17 cellular contexts compared by ENCODE assay signal in genomic region chr6:18317850-18318249, GRCh38.
"Had no signal": no experiment of that assay in that cellular context is flagged by ENCODE, and none has a peak within 500 bp of the region (broad histone marks: within the 10 kb centered on the region; RNA-seq: fewer than 3 reads in every experiment).

No MANE protein-coding gene starts in this region.

- H3K27me3 ChIP-seq: cardiac muscle cell, esophagus squamous epithelium, upper lobe of right lung had no signal

- H3K4me3 Mint-ChIP-seq: activated T-helper 1 cell treated with anti-CD3 and anti-CD28 coated beads, Interleukin-12 subunit alpha, Interleukin-12 subunit beta, Interleukin-2, Interleukin-4 antibody, amounts not matched to agents 30 ng/mL and 10 ng/mL and 1 ng/mL, durations not matched to agents 14 hours and 24 hours and 36 hours; dendritic cell treated with granulocyte-macrophage colony-stimulating factor and Interleukin-4, amounts not matched to agents 40 ng/mL and 50 ng/mL, for 4 days; nephron; T-helper 1 cell treated with Interleukin-12 subunit alpha and Interleukin-12 subunit beta and Interleukin-4 antibody, amounts not matched to agents 30 μg/mL and 1 μg/mL, for 36 hours had no signal

- H3K9me3 ChIP-seq: esophagus squamous epithelium, lower lobe of right lung, upper lobe of right lung had no signal

- H3K36me3 Mint-ChIP-seq: activated naive CD4-positive, alpha-beta T cell treated with anti-CD3 and anti-CD28 coated beads, Interleukin-2, amount 50 U/mL, for 72 hours had no signal

- H3K27ac Mint-ChIP-seq: activated naive CD4-positive, alpha-beta T cell treated with anti-CD3 and anti-CD28 coated beads, Interleukin-2, amount 50 U/mL, for 72 hours; activated T-helper 1 cell treated with anti-CD3 and anti-CD28 coated beads, Interleukin-12 subunit alpha, Interleukin-12 subunit beta, Interleukin-2, Interleukin-4 antibody, amounts not matched to agents 30 ng/mL and 10 ng/mL and 1 ng/mL, durations not matched to agents 14 hours and 24 hours and 36 hours; dendritic cell treated with granulocyte-macrophage colony-stimulating factor and Interleukin-4, amounts not matched to agents 40 ng/mL and 50 ng/mL, for 4 days; nephron; T-helper 1 cell treated with Interleukin-12 subunit alpha and Interleukin-12 subunit beta and Interleukin-4 antibody, amounts not matched to agents 30 μg/mL and 1 μg/mL, for 36 hours had no signal

- H3K4me3 ChIP-seq: cardiac muscle cell, esophagus squamous epithelium, lower lobe of right lung, smooth muscle cell, upper lobe of right lung had no signal

- H3K9me3 Mint-ChIP-seq: activated naive CD4-positive, alpha-beta T cell treated with anti-CD3 and anti-CD28 coated beads, Interleukin-2, amount 50 U/mL, for 72 hours; activated T-helper 1 cell treated with anti-CD3 and anti-CD28 coated beads, Interleukin-12 subunit alpha, Interleukin-12 subunit beta, Interleukin-2, Interleukin-4 antibody, amounts not matched to agents 30 ng/mL and 10 ng/mL and 1 ng/mL, durations not matched to agents 14 hours and 24 hours and 36 hours; dendritic cell treated with granulocyte-macrophage colony-stimulating factor and Interleukin-4, amounts not matched to agents 40 ng/mL and 50 ng/mL, for 4 days; nephron; T-helper 1 cell treated with Interleukin-12 subunit alpha and Interleukin-12 subunit beta and Interleukin-4 antibody, amounts not matched to agents 30 μg/mL and 1 μg/mL, for 36 hours had no signal

- DNase-seq: activated CD4-positive, alpha-beta T cell treated with anti-CD3 and anti-CD28 coated beads for 1 hour; activated gamma-delta T cell treated with Interleukin-2 at 50 U/mL for 16 hours; effector CD8-positive, alpha-beta T cell; esophagus squamous epithelium; lower lobe of right lung; stimulated activated CD4-positive, alpha-beta T cell treated with anti-CD3 and anti-CD28 coated beads, Interleukin-4, amount 100 ng/mL, for 4 hours; stimulated activated naive CD4-positive, alpha-beta T cell; upper lobe of right lung had no signal

- H3K4me1 ChIP-seq: esophagus squamous epithelium, lower lobe of right lung, parathyroid adenoma, upper lobe of right lung had no signal

- H3K36me3 ChIP-seq: cardiac muscle cell, esophagus squamous epithelium, lower lobe of right lung, upper lobe of right lung had no signal

- ATAC-seq: activated naive CD4-positive, alpha-beta T cell treated with anti-CD3 and anti-CD28 coated beads, Interleukin-2, amount 50 U/mL, for 72 hours; lower lobe of right lung; sciatic nerve; upper lobe of right lung had no signal
